16 cellular contexts compared by ENCODE assay signal in the genomic region with DNA sequence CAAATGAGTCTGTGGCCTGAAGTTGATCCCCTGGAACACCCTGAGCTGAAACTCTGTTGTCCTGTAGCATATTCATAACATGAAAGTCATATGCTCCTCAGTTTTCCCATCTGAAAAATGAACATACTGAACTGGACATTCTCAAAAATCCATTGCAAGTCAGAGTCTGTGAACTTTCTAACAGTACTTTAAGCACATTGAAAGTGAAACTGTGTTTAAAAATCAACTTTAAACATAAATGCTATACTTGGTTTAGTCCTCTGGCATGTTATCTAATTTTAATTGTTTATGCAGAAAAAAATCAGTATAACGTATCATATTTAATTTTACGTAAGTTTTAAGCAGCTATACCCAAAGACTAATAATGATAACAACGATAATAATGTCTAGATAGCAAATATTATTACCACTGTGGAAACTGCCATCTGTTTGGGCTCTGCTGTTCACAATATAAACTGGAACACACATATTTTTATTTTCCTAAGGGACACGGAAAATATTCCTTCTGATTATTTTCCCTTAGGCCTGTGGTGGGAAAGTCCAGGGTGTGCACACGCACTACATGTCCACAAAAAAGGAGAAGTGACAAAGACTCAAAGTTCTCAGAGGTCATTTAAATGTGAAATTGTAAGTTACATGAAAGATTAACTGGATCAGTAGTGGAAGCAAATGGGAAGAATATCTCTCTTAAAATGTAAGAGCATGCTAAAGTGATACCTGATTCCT. TPM values are rescaled to one million over a fixed set of nuclear protein-coding genes. Genes with fewer than 3 reads are reported as not detected.
A peak's percentile ranks its signal among the peaks of the same experiment; 100 is the strongest.
DNase-seq lines count a peak whose midpoint lies in the region; ATAC-seq and TF ChIP-seq lines count a peak whose summit lies in the region.
"Had no signal": no experiment of that assay in that cellular context is flagged by ENCODE, and none has a peak within 500 bp of the region (broad histone marks: within the 10 kb centered on the region; RNA-seq: fewer than 3 reads in every experiment).

No MANE protein-coding gene starts in this region.

- ATAC-seq in psoas muscle = peak in 2 of 4 donors; percentile 1 to 3
- no peak for ATAC-seq in aorta (ENCODE audit: low FRiP score)
- ATAC-seq: activated naive CD4-positive, alpha-beta T cell treated with anti-CD3 and anti-CD28 coated beads, Interleukin-2, amount 50 U/mL, for 72 hours; mucosa of descending colon had no signal

- no peak overlapping the region for H3K4me3 ChIP-seq in mammary epithelial cell (replicated peaks in 1 of 3; ENCODE audit: insufficient read depth in 1 of 3, low read depth in 2 of 3, low read length in 3 of 3)
- no peak overlapping the region for H3K4me3 ChIP-seq in breast epithelium
- peak overlapping the region; percentile 58 for H3K4me3 ChIP-seq in psoas muscle
- no peak overlapping the region for H3K4me3 ChIP-seq in aorta (ENCODE audit: low read length in 2 of 2)
- no peak overlapping the region for H3K4me3 ChIP-seq in A673 (ENCODE audit: low read depth, low read length, poor library complexity, severe bottlenecking)
- H3K4me3 ChIP-seq: HAP-1, mucosa of descending colon had no signal

- POLR2A ChIA-PET in A673 (lab: Charles Lee; ENCODE audit: low non-redundant PET) = no interaction called here

- no peak overlapping the region for H3K27ac ChIP-seq in mammary epithelial cell (ENCODE audit: insufficient read depth, low read depth, low read length)
- no peak overlapping the region for H3K27ac ChIP-seq in breast epithelium
- peak overlapping the region; percentile 86 for H3K27ac ChIP-seq in psoas muscle
- peak overlapping the region; percentile 86 to 88 for H3K27ac ChIP-seq in aorta (ENCODE audit: low read depth in 1 of 2, low read length in 2 of 2)
- no peak overlapping the region for H3K27ac ChIP-seq in A673 (ENCODE audit: low read depth, low read length, poor library complexity, severe bottlenecking)
- H3K27ac ChIP-seq: VCaP had no signal

- dilution Hi-C loops in mammary epithelial cell (cut with HindIII; ENCODE audit: low sequenced_read_pairs) = no loop called here

- CTCF ChIA-PET in mammary epithelial cell (lab: Charles Lee; ENCODE audit: low non-redundant PET) = no interaction called here
- CTCF ChIA-PET in A673 (lab: Charles Lee) = no interaction called here

- H3K9me3 ChIP-seq in mammary epithelial cell (replicated peaks; ENCODE audit: insufficient read depth, low read length) (no peaks in the 10 kb centered on the region), breast epithelium (no peaks in the 10 kb centered on the region), psoas muscle (no peaks in the 10 kb centered on the region), aorta (ENCODE audit: control insufficient read depth, low read length) (no peaks in the 10 kb centered on the region), A673 (ENCODE audit: low read depth, low read length, poor library complexity, severe bottlenecking) (no peaks in the 10 kb centered on the region)
- H3K9me3 ChIP-seq: HAP-1, mucosa of descending colon had no signal

- intact Hi-C loops in mammary epithelial cell (cut with micrococcal nuclease) = no loop called here
- intact Hi-C loops in breast epithelium (cut with DNase I; ENCODE audit: low total_unique reads) = no loop called here
- intact Hi-C loops in psoas muscle (cut with DNase I) = loop anchor here in 1 of 2 donors (5.0 kb wide), 1 partner anchor 61 kb away; no protein-coding TSS in a partner anchor
- intact Hi-C loops in aorta (cut with DNase I) = loop anchor here in 1 of 2 donors (5.0 kb wide), 1 partner anchor 36 kb away; no protein-coding TSS in a partner anchor
- intact Hi-C loops in A673 (cut with micrococcal nuclease; ENCODE audit: unreplicated experiment) = no loop called here

- H3K4me1 ChIP-seq in mammary epithelial cell (ENCODE audit: insufficient read depth, low read length) = peaks cover 10% of the 10 kb centered on the region
- no peaks in the 10 kb centered on the region for H3K4me1 ChIP-seq in breast epithelium
- peaks cover 58% of the 10 kb centered on the region for H3K4me1 ChIP-seq in psoas muscle
- H3K4me1 ChIP-seq in aorta (ENCODE audit: control insufficient read depth in 1 of 2, insufficient read depth in 2 of 2, low read length in 2 of 2) = peaks cover 5 to 12% of the 10 kb centered on the region in 2 donors
- no peaks in the 10 kb centered on the region for H3K4me1 ChIP-seq in A673 (ENCODE audit: insufficient read depth, low read length, poor library complexity, severe bottlenecking)
- H3K4me1 ChIP-seq: HAP-1 had no signal

- no peak overlapping the region for H3K9ac ChIP-seq in mammary epithelial cell (ENCODE audit: insufficient read depth, low read length)

- H3K36me3 ChIP-seq in mammary epithelial cell (ENCODE audit: insufficient read depth, low read length) = no peaks in the 10 kb centered on the region
- H3K36me3 ChIP-seq in breast epithelium = no peaks in the 10 kb centered on the region
- H3K36me3 ChIP-seq in psoas muscle (ENCODE audit: insufficient read depth in 1 of 2, low read depth in 1 of 2) = no peaks in the 10 kb centered on the region
- no peaks in the 10 kb centered on the region for H3K36me3 ChIP-seq in aorta (ENCODE audit: control insufficient read depth in 1 of 2, insufficient read depth in 2 of 2, low read length in 1 of 2)
- no peaks in the 10 kb centered on the region for H3K36me3 ChIP-seq in A673 (ENCODE audit: insufficient read depth, low read length, poor library complexity, severe bottlenecking)
- H3K36me3 ChIP-seq: HAP-1 had no signal

- 90% methylated on average over 5 of the region's 5 CpGs for WGBS in mammary epithelial cell (ENCODE audit: low coverage, missing lambda C conversion rate)
- 11 to 13% (median 12%) methylated on average over 5 of the region's 5 CpGs for WGBS in psoas muscle, 3 donors
- 14 to 16% methylated on average over 5 of the region's 5 CpGs for WGBS in aorta, 2 donors

- BruUV-seq in mammary epithelial cell (replicated peaks; lab: Mats Ljungman, UMichigan) (no TSS peak), A673 (replicated peaks; lab: Mats Ljungman, UMichigan) (no TSS peak)

- peak overlapping the region; percentile 28 for H2AFZ ChIP-seq in mammary epithelial cell (ENCODE audit: low read depth, low read length)

- TF ChIP-seq CTCF in mammary epithelial cell (conservative IDR thresholded peaks at IDR 0.05 in 1 of 2, IDR thresholded peaks at IDR 0.05 in 1 of 2; ENCODE audit: extremely low read depth in 1 of 2, insufficient read depth in 1 of 2, low read depth in 1 of 2, low read length in 2 of 2) (no peak), breast epithelium (IDR thresholded peaks at IDR 0.05) (no peak), psoas muscle (IDR thresholded peaks at IDR 0.05) (no peak), A673 (conservative IDR thresholded peaks at IDR 0.05; ENCODE audit: low read depth, low read length) (no peak)

- no peak for TF ChIP-seq POLR2A in breast epithelium (IDR thresholded peaks at IDR 0.05)

- no peaks in the 10 kb centered on the region for H3K79me2 ChIP-seq in mammary epithelial cell (ENCODE audit: insufficient read depth, low read length)

- no peak overlapping the region for H3K4me2 ChIP-seq in mammary epithelial cell (ENCODE audit: insufficient read depth, low read depth, low read length)

- DNase-seq in mammary epithelial cell (no peak), breast epithelium (ENCODE audit: low spot score in 2 of 2) (no peak), fibroblast of peridontal ligament (ENCODE audit: extremely low read depth) (peak; percentile 26), psoas muscle (no peak), aorta (no peak), A673 (ENCODE audit: low spot score) (no peak), AG08396 (ENCODE audit: low spot score) (no peak)
- DNase-seq in central memory CD4-positive, alpha-beta T cell = no peak
- DNase-seq: ACHN; activated CD8-positive, alpha-beta memory T cell treated with anti-CD3 and anti-CD28 coated beads, Interleukin-2, amount 50 U/mL, for 48 hours; COR-L47; stimulated activated naive CD4-positive, alpha-beta T cell had no signal

- in situ Hi-C loops in mammary epithelial cell (cut with MboI; ENCODE audit: low sequenced_read_pairs in 2 of 2) = no loop called here

- no peaks in the 10 kb centered on the region for H4K20me1 ChIP-seq in mammary epithelial cell (ENCODE audit: insufficient read depth, low read length)

- H3K27me3 ChIP-seq in mammary epithelial cell (ENCODE audit: insufficient read depth, low read length) (no peaks in the 10 kb centered on the region), breast epithelium (no peaks in the 10 kb centered on the region), psoas muscle (ENCODE audit: insufficient read depth in 3 of 3, low read length in 2 of 3) (no peaks in the 10 kb centered on the region), aorta (ENCODE audit: control insufficient read depth in 1 of 2, insufficient read depth in 2 of 2, low read length in 1 of 2) (no peaks in the 10 kb centered on the region), A673 (replicated peaks; ENCODE audit: insufficient read depth, low read depth, low read length, poor library complexity) (no peaks in the 10 kb centered on the region)

RNA-seq across cellular contexts. Expression of a gene that starts 56.1 kb away (rescaled TPM):
- under 1 TPM; under 0.01 to 0.38 TPM for total RNA-seq in mammary epithelial cell
- polyA plus RNA-seq in mammary epithelial cell = 0.16 TPM
- not detected for polyA minus RNA-seq in mammary epithelial cell
- total RNA-seq in breast epithelium = 10 to 100 TPM in 1 of 3 donors, 1 to 10 TPM in 2; 2.9 to 23.4 (median 3.5) TPM
- 1,000 to 10,000 TPM; 4,462 to 7,650 (median 6,674) TPM for total RNA-seq in psoas muscle
- polyA plus RNA-seq in psoas muscle = 100 to 1,000 TPM; 137 to 248 (median 173) TPM
- total RNA-seq in aorta = 10 to 100 TPM in 1 of 2 donors, 1 to 10 TPM in 1; 4.8 to 41.7 TPM
- polyA plus RNA-seq in aorta = 1 to 10 TPM in 1 of 2 donors, under 1 TPM in 1; 0.63 to 1.3 TPM
- under 0.01 TPM in 2 replicates for total RNA-seq in A673 (2021)

Comparison
In these comparisons a context has a peak if more than half of its experiments do, and no peak if none do; other contexts are left out.
1. H3K27ac ChIP-seq: peak in psoas muscle (single experiment) and aorta (2 of 2); none in mammary epithelial cell (single experiment), breast epithelium (0 of 2) and A673 (single experiment).
2. RNA of a gene that starts 56.1 kb away (total RNA-seq): 4,462 to 7,650 TPM in psoas muscle; 4.8 to 41.7 TPM in aorta, 2.9 to 23.4 TPM in breast epithelium, under 0.01 to 0.38 TPM in mammary epithelial cell and under 0.01 TPM in A673; every median in the first group is over 100 times any median in the second.